ENCODE assay signal across 9 cellular contexts in genomic region chr3:29525254-29525881, GRCh38.
DNase-seq lines count a peak whose midpoint lies in the region; ATAC-seq and TF ChIP-seq lines count a peak whose summit lies in the region.
"Had no signal": no experiment of that assay in that cellular context is flagged by ENCODE, and none has a peak within 500 bp of the region (broad histone marks: within the 10 kb centered on the region; RNA-seq: fewer than 3 reads in every experiment).

No MANE protein-coding gene starts in this region.

- H3K9me3 ChIP-seq in BE2C = no peaks in the 10 kb centered on the region
- H3K9me3 ChIP-seq: Caco-2 had no signal

- TF ChIP-seq CTCF in AG09319 (IDR thresholded peaks at IDR 0.05; ENCODE audit: low read depth, low read length) (no peak), omental fat pad (IDR thresholded peaks at IDR 0.05) (no peak), BE2C (IDR thresholded peaks at IDR 0.05; ENCODE audit: low read depth, low read length) (no peak)

- H3K27me3 ChIP-seq in BE2C = no peaks in the 10 kb centered on the region

- H3K4me3 ChIP-seq in BE2C (ENCODE audit: low read depth, low read length) = no peak overlapping the region

- DNase-seq in AG09319 (ENCODE audit: extremely low read depth, low read depth) = peak; percentile 66
- DNase-seq in NCI-H69 (lab: John Stamatoyannopoulos, UW) = peak; percentile 36
- DNase-seq in fibroblast of peridontal ligament (ENCODE audit: extremely low read depth) = peak; percentile 80
- DNase-seq in omental fat pad (ENCODE audit: low spot score) = no peak
- DNase-seq in DMS153 (lab: John Stamatoyannopoulos, UW) = no peak
- no peak for DNase-seq in BE2C
- DNase-seq: Caco-2 had no signal

- H3K36me3 ChIP-seq in BE2C = no peaks in the 10 kb centered on the region

- H3K4me1 ChIP-seq in BE2C = peaks cover 3% of the 10 kb centered on the region; the same call in 1 of the 2 replicates

- ATAC-seq in omental fat pad (ENCODE audit: low FRiP score) (peak; percentile 44), HG03196 (IDR thresholded peaks at IDR 0.05; ENCODE audit: unreplicated experiment) (no peak), HG02623 (IDR thresholded peaks at IDR 0.05; ENCODE audit: unreplicated experiment) (no peak)

Comparison
In these comparisons a context has a peak if more than half of its experiments do, and no peak if none do; other contexts are left out.
1. DNase-seq: peak in AG09319 (single experiment), NCI-H69 (single experiment) and fibroblast of peridontal ligament (single experiment); none in omental fat pad (single experiment), DMS153 (single experiment) and BE2C (single experiment).